6 cellular contexts compared by ENCODE assay signal in genomic region chr21:15132781-15133180, GRCh38.
"Had no signal": no experiment of that assay in that cellular context is flagged by ENCODE, and none has a peak within 500 bp of the region (broad histone marks: within the 10 kb centered on the region; RNA-seq: fewer than 3 reads in every experiment).

No MANE protein-coding gene starts in this region.

- H3K4me3 Mint-ChIP-seq: IgD-negative memory B cell had no signal

- H3K4me3 ChIP-seq: K562 had no signal

- H3K36me3 Mint-ChIP-seq: IgD-negative memory B cell had no signal

- H3K27ac Mint-ChIP-seq: IgD-negative memory B cell had no signal

- DNase-seq: IMR-90, KBM-7 had no signal

- H3K27ac ChIP-seq: HL-60 had no signal

- ATAC-seq: HepG2, K562 had no signal
